25 cellular contexts compared by ENCODE assay signal in the genomic region with DNA sequence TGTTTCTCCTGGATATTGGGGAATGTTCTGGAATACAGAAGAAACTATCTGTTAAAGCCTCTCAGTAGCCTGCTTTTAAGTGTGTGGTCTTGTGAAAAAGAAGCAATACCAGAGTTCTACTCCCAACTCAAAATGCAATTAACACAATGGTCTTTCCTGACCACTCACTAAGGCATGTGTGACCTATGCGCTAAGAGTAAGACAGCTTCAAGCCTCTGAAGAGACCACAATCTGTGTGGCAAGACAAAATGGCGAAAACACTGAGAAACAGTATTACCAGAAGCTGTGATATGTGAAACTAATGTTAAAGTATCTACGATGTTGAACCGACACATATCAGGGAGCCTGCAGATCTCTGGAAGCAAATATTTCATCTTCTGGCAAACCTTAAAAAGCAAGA.
"Had no signal": no experiment of that assay in that cellular context is flagged by ENCODE, and none has a peak within 500 bp of the region (broad histone marks: within the 10 kb centered on the region; RNA-seq: fewer than 3 reads in every experiment).

No MANE protein-coding gene starts in this region.

- ATAC-seq: activated CD4-positive, alpha-beta T cell treated with anti-CD3 and anti-CD28 coated beads for 36 hours; activated CD8-positive, alpha-beta T cell treated with anti-CD3 and anti-CD28 coated beads for 36 hours; activated T-cell treated with anti-CD3 and anti-CD28 coated beads, Interleukin-2, amount 50 U/mL, for 72 hours had no signal

- H3K27ac Mint-ChIP-seq: activated CD4-positive, alpha-beta T cell treated with anti-CD3 and anti-CD28 coated beads for 36 hours; activated CD8-positive, alpha-beta T cell treated with anti-CD3 and anti-CD28 coated beads for 36 hours; activated naive CD8-positive, alpha-beta T cell treated with anti-CD3 and anti-CD28 coated beads, Interleukin-2, amount 10 ng/mL, durations not matched to agents 7 days and 5 days; activated T-cell treated with anti-CD3 and anti-CD28 coated beads, Interleukin-2, amount 50 U/mL, for 72 hours had no signal

- H3K9me3 Mint-ChIP-seq: activated CD8-positive, alpha-beta T cell treated with anti-CD3 and anti-CD28 coated beads for 36 hours; activated naive CD8-positive, alpha-beta T cell treated with anti-CD3 and anti-CD28 coated beads, Interleukin-2, amount 10 ng/mL, durations not matched to agents 7 days and 5 days; activated T-cell treated with anti-CD3 and anti-CD28 coated beads, Interleukin-2, amount 50 U/mL, for 72 hours had no signal

- H3K4me3 Mint-ChIP-seq: activated CD4-positive, alpha-beta T cell treated with anti-CD3 and anti-CD28 coated beads for 36 hours; activated CD8-positive, alpha-beta T cell treated with anti-CD3 and anti-CD28 coated beads for 36 hours; activated naive CD8-positive, alpha-beta T cell treated with anti-CD3 and anti-CD28 coated beads, Interleukin-2, amount 10 ng/mL, durations not matched to agents 7 days and 5 days; activated T-cell treated with anti-CD3 and anti-CD28 coated beads, Interleukin-2, amount 50 U/mL, for 72 hours had no signal

- DNase-seq: activated CD4-positive, alpha-beta T cell treated with anti-CD3 and anti-CD28 coated beads for 36 hours; activated CD8-positive, alpha-beta memory T cell treated with anti-CD3 and anti-CD28 coated beads, Interleukin-2, amount 50 U/mL, for 4 hours; activated CD8-positive, alpha-beta T cell treated with anti-CD3 and anti-CD28 coated beads for 36 hours; activated naive CD4-positive, alpha-beta T cell treated with anti-CD3 and anti-CD28 coated beads, Interleukin-2, amount 50 U/mL, for 16 hours; activated naive CD8-positive, alpha-beta T cell treated with anti-CD3 and anti-CD28 coated beads, Interleukin-2, amount 10 ng/mL, durations not matched to agents 7 days and 5 days; activated T-cell treated with anti-CD3 and anti-CD28 coated beads, Interleukin-2, amount 50 U/mL, for 72 hours; adrenal gland; aorta; central memory CD4-positive, alpha-beta T cell; Kasumi-1; KBM-7; NCI-H1092 treated with DMSO at 0.1 percent for 48 hours; NCI-H1417 treated with DMSO at 0.1 percent for 48 hours; NCI-H1694; NCI-H2029; NCI-H2107; NCI-H345; NCI-H510A; NCI-H526 treated with DMSO at 0.1 percent for 48 hours; NCI-H82; Peyer's patch; Right ventricle myocardium superior; SJCRH30; SK-N-SH; T-helper 1 cell had no signal

- H3K27me3 Mint-ChIP-seq: activated CD4-positive, alpha-beta T cell treated with anti-CD3 and anti-CD28 coated beads for 36 hours; activated CD8-positive, alpha-beta T cell treated with anti-CD3 and anti-CD28 coated beads for 36 hours; activated naive CD8-positive, alpha-beta T cell treated with anti-CD3 and anti-CD28 coated beads, Interleukin-2, amount 10 ng/mL, durations not matched to agents 7 days and 5 days had no signal

- H3K36me3 Mint-ChIP-seq: activated naive CD8-positive, alpha-beta T cell treated with anti-CD3 and anti-CD28 coated beads, Interleukin-2, amount 10 ng/mL, durations not matched to agents 7 days and 5 days had no signal
